Comparison of ENCODE assay signal across 8 cellular contexts in genomic region chr17:28597606-28598383, GRCh38. TPM values are rescaled to one million over a fixed set of nuclear protein-coding genes. Genes with fewer than 3 reads are reported as not detected.
DNase-seq lines count a peak whose midpoint lies in the region; ATAC-seq and TF ChIP-seq lines count a peak whose summit lies in the region.

No MANE protein-coding gene starts in this region.

- H3K27ac ChIP-seq in C4-2B = peak overlapping the region; percentile 84

- TF ChIP-seq CTCF in C4-2B (conservative IDR thresholded peaks at IDR 0.05) (no peak), mucosa of descending colon (IDR thresholded peaks at IDR 0.05) (no peak)

- DNase-seq in adipocyte (ENCODE audit: low read depth) (no peak), mucosa of descending colon (no peak), putamen (ENCODE audit: low spot score) (no peak), GM19238 (ENCODE audit: insufficient read length, low spot score) (no peak)

- H3K4me1 ChIP-seq in adipocyte (ENCODE audit: control insufficient read depth, insufficient read depth, low read length) (peaks cover 13% of the 10 kb centered on the region), mucosa of descending colon (ENCODE audit: low read depth) (peaks cover 18% of the 10 kb centered on the region)

- intact Hi-C loops in mucosa of descending colon (cut with DNase I, micrococcal nuclease) = no loop called here

- H3K4me3 ChIP-seq in adipocyte (ENCODE audit: low read length) = peak overlapping the region; percentile 96
- no peak overlapping the region for H3K4me3 ChIP-seq in mucosa of descending colon

- TF ChIP-seq RAD21 in Ishikawa (IDR thresholded peaks at IDR 0.05; ENCODE audit: low read depth) = no peak

- no peak for TF ChIP-seq EP300 in Ishikawa (IDR thresholded peaks at IDR 0.05; ENCODE audit: borderline replicate concordance)

- peak; percentile 1 for ATAC-seq in mucosa of descending colon
- ATAC-seq in GM19463 (IDR thresholded peaks at IDR 0.05; ENCODE audit: unreplicated experiment) = no peak
- ATAC-seq in HG02610 (IDR thresholded peaks at IDR 0.05; ENCODE audit: unreplicated experiment) = no peak

- H3K9ac ChIP-seq in adipocyte (ENCODE audit: low read length) = no peak overlapping the region

- H3K9me3 ChIP-seq in adipocyte (ENCODE audit: control insufficient read depth, low read length) = no peaks in the 10 kb centered on the region
- no peaks in the 10 kb centered on the region for H3K9me3 ChIP-seq in mucosa of descending colon

- no peaks in the 10 kb centered on the region for H3K27me3 ChIP-seq in adipocyte (replicated peaks; ENCODE audit: control insufficient read depth, insufficient read depth, low read length)

- H3K36me3 ChIP-seq in adipocyte (ENCODE audit: control insufficient read depth, insufficient read depth, low read length, severe bottlenecking) (no peaks in the 10 kb centered on the region), mucosa of descending colon (ENCODE audit: low read depth) (no peaks in the 10 kb centered on the region)

TF ChIP-seq in Ishikawa, 13 proteins besides CTCF, POLR2A, EP300 and RAD21:
- TF ChIP-seq TCF12 (IDR thresholded peaks at IDR 0.05; ENCODE audit: low read depth) (no peak), CEBPB (IDR thresholded peaks at IDR 0.05) (0 out of 2 replicates have a peak, but pooled peaks have one; percentile 20), CREB1 (IDR thresholded peaks at IDR 0.05; ENCODE audit: low read depth) (no peak), TEAD4 (IDR thresholded peaks at IDR 0.05) (no peak)

RNA-seq across cellular contexts. Expression of gene SPAG5, which starts 1.0 kb away (rescaled TPM):
- total RNA-seq in mucosa of descending colon = 10 to 100 TPM in 2 of 3 donors, 1 to 10 TPM in 1; 7.2 to 30.3 (median 15.1) TPM

RNA-seq across cellular contexts. Expression of gene RSKR, which starts 16.2 kb away (rescaled TPM):
- total RNA-seq in mucosa of descending colon = 10 to 100 TPM; 10.0 to 15.1 (median 11.1) TPM

RNA-seq across cellular contexts. Expression of gene ALDOC, which starts 21.1 kb away (rescaled TPM):
- total RNA-seq in mucosa of descending colon = 10 to 100 TPM; 15.3 to 25.4 (median 19.7) TPM

RNA-seq across cellular contexts. Expression of gene PIGS, which starts 26.5 kb away (rescaled TPM):
- 100 to 1,000 TPM in 1 of 3 donors, 10 to 100 TPM in 2; 52.2 to 100 (median 88.5) TPM for total RNA-seq in mucosa of descending colon

RNA-seq across cellular contexts. Expression of gene UNC119, which starts 45.4 kb away (rescaled TPM):
- 10 to 100 TPM; 20.5 to 32.3 (median 23.2) TPM for total RNA-seq in mucosa of descending colon
